Comparison of ENCODE assay signal across 16 cellular contexts in the genomic region with DNA sequence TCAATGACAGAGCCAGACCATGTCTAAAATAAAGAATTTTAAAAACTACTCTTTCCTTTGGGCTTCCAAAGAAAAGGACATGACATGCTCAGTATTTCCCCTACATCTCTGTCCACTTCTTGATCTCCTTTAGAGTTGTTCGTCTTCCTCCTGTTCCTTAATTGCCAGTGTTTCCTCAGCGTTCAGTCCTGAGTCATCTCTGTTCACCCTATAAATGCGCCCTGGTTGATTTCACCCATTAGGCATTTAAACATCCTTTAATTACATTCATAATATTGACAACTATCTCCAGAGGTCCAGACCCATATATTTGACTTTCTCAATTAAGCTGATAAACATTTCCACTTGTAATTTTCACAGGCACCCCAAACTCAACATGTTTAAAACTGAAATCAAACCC.
DNase-seq lines count a peak whose midpoint lies in the region; ATAC-seq and TF ChIP-seq lines count a peak whose summit lies in the region.
"Had no signal": no experiment of that assay in that cellular context is flagged by ENCODE, and none has a peak within 500 bp of the region (broad histone marks: within the 10 kb centered on the region; RNA-seq: fewer than 3 reads in every experiment).

No MANE protein-coding gene starts in this region.

- peak overlapping the region in 1 of 2 donors; percentile 40 for H3K4me3 Mint-ChIP-seq in CD14-positive monocyte
- peak overlapping the region; percentile 23 for H3K4me3 Mint-ChIP-seq in CD8-positive, alpha-beta T cell
- peak overlapping the region in 1 of 3 donors; percentile 43 for H3K4me3 Mint-ChIP-seq in T-cell
- H3K4me3 Mint-ChIP-seq: activated CD4-positive, alpha-beta T cell treated with anti-CD3 and anti-CD28 coated beads, Interleukin-2, amount 10 ng/mL, durations not matched to agents 7 days and 5 days; nephron; stimulated activated memory B cell treated with anti-CD40 and anti-IgM and Interleukin-4, amounts not matched to agents 10 μg/mL and 1 μg/mL and 100 μg/mL, for 72 hours had no signal

- H3K4me1 Mint-ChIP-seq in CD14-positive monocyte: peaks cover 91% of the 10 kb centered on the region
- peaks cover 85% of the 10 kb centered on the region for H3K4me1 Mint-ChIP-seq in CD8-positive, alpha-beta T cell (ENCODE audit: low read depth)
- H3K4me1 Mint-ChIP-seq in T-cell: peaks cover 89 to 93% (median 92%) of the 10 kb centered on the region in 3 donors

- H3K36me3 ChIP-seq in CD8-positive, alpha-beta T cell (ENCODE audit: insufficient read depth, low read length): no peaks in the 10 kb centered on the region
- H3K36me3 ChIP-seq: thoracic aorta had no signal

- H3K4me1 ChIP-seq in CD8-positive, alpha-beta T cell (ENCODE audit: insufficient read depth, low read length): peaks cover 78% of the 10 kb centered on the region

- no peak for DNase-seq in CD14-positive monocyte (ENCODE audit: low spot score)
- DNase-seq in CD8-positive, alpha-beta T cell: no peak
- no peak for DNase-seq in T-cell
- DNase-seq in epithelial cell of esophagus (ENCODE audit: low read depth): peak; percentile 32
- DNase-seq in NCI-H1436 (lab: John Stamatoyannopoulos, UW): no peak
- DNase-seq in dorsolateral prefrontal cortex: no peak
- DNase-seq: activated CD4-positive, alpha-beta T cell treated with anti-CD3 and anti-CD28 coated beads, Interleukin-2, amount 10 ng/mL, durations not matched to agents 7 days and 5 days; activated naive CD4-positive, alpha-beta T cell treated with Interleukin-2 at 50 U/mL for 16 hours; cerebellar nuclear complex; effector memory CD4-positive, alpha-beta T cell; Kasumi-1; Right ventricle myocardium superior had no signal

- peaks cover 0 to 7% of the 10 kb centered on the region in 2 donors for H3K36me3 Mint-ChIP-seq in CD14-positive monocyte
- peaks cover 24% of the 10 kb centered on the region for H3K36me3 Mint-ChIP-seq in CD8-positive, alpha-beta T cell
- peaks cover 7% of the 10 kb centered on the region for H3K36me3 Mint-ChIP-seq in T-cell
- H3K36me3 Mint-ChIP-seq: stimulated activated memory B cell treated with anti-CD40 and anti-IgM and Interleukin-4, amounts not matched to agents 10 μg/mL and 1 μg/mL and 100 μg/mL, for 72 hours had no signal

- intact Hi-C loops in CD14-positive monocyte (cut with micrococcal nuclease) (no loop called here), dorsolateral prefrontal cortex (cut with DNase I) (no loop called here)
- intact Hi-C loops in CD8-positive, alpha-beta T cell (cut with DNase I, micrococcal nuclease): no loop called here

- H3K27me3 Mint-ChIP-seq in CD14-positive monocyte (ENCODE audit: low read depth in 3 of 3) (peaks cover 0 to 2% (median 0%) of the 10 kb centered on the region in 3 donors), T-cell (no peaks in the 10 kb centered on the region)
- H3K27me3 Mint-ChIP-seq in CD8-positive, alpha-beta T cell (ENCODE audit: low read depth): no peaks in the 10 kb centered on the region
- H3K27me3 Mint-ChIP-seq: activated CD4-positive, alpha-beta T cell treated with anti-CD3 and anti-CD28 coated beads, Interleukin-2, amount 10 ng/mL, durations not matched to agents 7 days and 5 days had no signal

- TF ChIP-seq CTCF in CD14-positive monocyte (IDR thresholded peaks at IDR 0.05) (no peak), epithelial cell of esophagus (IDR thresholded peaks at IDR 0.05; ENCODE audit: insufficient read depth, low read depth, low read length, missing control alignments) (no peak), dorsolateral prefrontal cortex (IDR thresholded peaks at IDR 0.05 in 54 of 56, conservative IDR thresholded peaks at IDR 0.05 in 2 of 56; ENCODE audit: low read depth in 1 of 56, partially characterized antibody in 56 of 56) (no peak)
- no peak for TF ChIP-seq CTCF in CD8-positive, alpha-beta T cell (IDR thresholded peaks at IDR 0.05)

- no peak for ATAC-seq in CD8-positive, alpha-beta T cell
- no peak for ATAC-seq in T-cell (replicated peaks in 1 of 4)
- ATAC-seq in GM21367 (IDR thresholded peaks at IDR 0.05; ENCODE audit: unreplicated experiment): no peak
- ATAC-seq: stimulated activated memory B cell treated with anti-CD40 and anti-IgM and Interleukin-4, amounts not matched to agents 10 μg/mL and 1 μg/mL and 100 μg/mL, for 72 hours had no signal

- H3K27ac ChIP-seq in CD8-positive, alpha-beta T cell (ENCODE audit: low read depth, low read length): no peak overlapping the region
- peak overlapping the region in 1 of 59 donors; percentile 21 for H3K27ac ChIP-seq in dorsolateral prefrontal cortex
- H3K27ac ChIP-seq: thoracic aorta had no signal

- peaks cover 0 to 3% (median 0%) of the 10 kb centered on the region in 7 donors for H3K9me3 Mint-ChIP-seq in CD14-positive monocyte
- no peaks in the 10 kb centered on the region for H3K9me3 Mint-ChIP-seq in CD8-positive, alpha-beta T cell
- H3K9me3 Mint-ChIP-seq in T-cell: no peaks in the 10 kb centered on the region
- H3K9me3 Mint-ChIP-seq: activated CD4-positive, alpha-beta T cell treated with anti-CD3 and anti-CD28 coated beads, Interleukin-2, amount 10 ng/mL, durations not matched to agents 7 days and 5 days; nephron; stimulated activated memory B cell treated with anti-CD40 and anti-IgM and Interleukin-4, amounts not matched to agents 10 μg/mL and 1 μg/mL and 100 μg/mL, for 72 hours had no signal

- H3K4me3 ChIP-seq in CD8-positive, alpha-beta T cell (ENCODE audit: low read depth, low read length): no peak overlapping the region
- no peak overlapping the region for H3K4me3 ChIP-seq in epithelial cell of esophagus (ENCODE audit: low read length)
- no peak overlapping the region for H3K4me3 ChIP-seq in dorsolateral prefrontal cortex
- H3K4me3 ChIP-seq: thoracic aorta had no signal

- CTCF ChIA-PET in CD8-positive, alpha-beta T cell (lab: Charles Lee): interaction anchor here (1.3 kb wide), 1 partner anchor 14 kb away, joined by 5 read pairs; no protein-coding TSS in a partner anchor
- CTCF ChIA-PET in T-cell (lab: Charles Lee): no interaction called here

- POLR2A ChIA-PET in CD8-positive, alpha-beta T cell (lab: Charles Lee): interaction anchor here (1.3 to 2.4 kb wide), 2 partner anchors 9 kb away, joined by 4 to 6 read pairs; no protein-coding TSS in a partner anchor
- POLR2A ChIA-PET in T-cell (lab: Charles Lee): no interaction called here

- no peaks in the 10 kb centered on the region for H3K9me3 ChIP-seq in CD8-positive, alpha-beta T cell (ENCODE audit: low read length)
- H3K9me3 ChIP-seq: thoracic aorta had no signal

- peak overlapping the region; percentile 1 to 75 (median 62) for H3K27ac Mint-ChIP-seq in CD14-positive monocyte
- peak overlapping the region; percentile 90 for H3K27ac Mint-ChIP-seq in CD8-positive, alpha-beta T cell
- peak overlapping the region; percentile 79 to 81 for H3K27ac Mint-ChIP-seq in T-cell
- H3K27ac Mint-ChIP-seq: activated CD4-positive, alpha-beta T cell treated with anti-CD3 and anti-CD28 coated beads, Interleukin-2, amount 10 ng/mL, durations not matched to agents 7 days and 5 days; nephron; stimulated activated memory B cell treated with anti-CD40 and anti-IgM and Interleukin-4, amounts not matched to agents 10 μg/mL and 1 μg/mL and 100 μg/mL, for 72 hours had no signal

- no peaks in the 10 kb centered on the region for H3K27me3 ChIP-seq in CD8-positive, alpha-beta T cell (ENCODE audit: insufficient read depth, low read length)
- H3K27me3 ChIP-seq in dorsolateral prefrontal cortex: no peaks in the 10 kb centered on the region
